27 cellular contexts compared by ENCODE assay signal in genomic region chr11:106464728-106465127, GRCh38.
"Had no signal": no experiment of that assay in that cellular context is flagged by ENCODE, and none has a peak within 500 bp of the region (broad histone marks: within the 10 kb centered on the region; RNA-seq: fewer than 3 reads in every experiment).

No MANE protein-coding gene starts in this region.

- H3K27me3 Mint-ChIP-seq: activated B cell treated with CpG ODN at 0.5 μM for 24 hours; activated CD8-positive, alpha-beta T cell treated with anti-CD3 and anti-CD28 coated beads for 36 hours; activated T-helper 17 cell treated with anti-CD3 and anti-CD28 coated beads, Interleukin-2, amount 50 U/mL, for 72 hours; dendritic cell treated with granulocyte-macrophage colony-stimulating factor and Interleukin-4, amounts not matched to agents 40 ng/mL and 50 ng/mL, for 4 days; naive thymus-derived CD8-positive, alpha-beta T cell; stimulated activated naive B cell treated with anti-CD40 and anti-IgM and Interleukin-4, amounts not matched to agents 10 μg/mL and 1 μg/mL and 100 μg/mL, for 72 hours had no signal

- H2AFZ ChIP-seq: neural progenitor cell, parathyroid adenoma had no signal

- H3K36me3 ChIP-seq: esophagus muscularis mucosa, neural progenitor cell, stomach, thyroid gland, upper lobe of right lung had no signal

- H3K9me3 ChIP-seq: esophagus muscularis mucosa, stomach, thyroid gland, upper lobe of right lung had no signal

- H3K9me3 Mint-ChIP-seq: endodermal cell, neural progenitor cell had no signal

- H3K27ac Mint-ChIP-seq: activated B cell treated with CpG ODN at 0.5 μM for 24 hours; activated CD8-positive, alpha-beta T cell treated with anti-CD3 and anti-CD28 coated beads for 36 hours; activated T-helper 17 cell treated with anti-CD3 and anti-CD28 coated beads, Interleukin-2, amount 50 U/mL, for 72 hours; dendritic cell treated with granulocyte-macrophage colony-stimulating factor and Interleukin-4, amounts not matched to agents 40 ng/mL and 50 ng/mL, for 4 days; endodermal cell; neural progenitor cell; stimulated activated naive B cell treated with anti-CD40 and anti-IgM and Interleukin-4, amounts not matched to agents 10 μg/mL and 1 μg/mL and 100 μg/mL, for 72 hours had no signal

- H3K4me3 ChIP-seq: esophagus muscularis mucosa, neural progenitor cell, stomach, thyroid gland, upper lobe of right lung had no signal

- H3K4me1 Mint-ChIP-seq: activated B cell treated with CpG ODN at 0.5 μM for 24 hours; activated T-helper 17 cell treated with anti-CD3 and anti-CD28 coated beads, Interleukin-2, amount 50 U/mL, for 72 hours; naive thymus-derived CD8-positive, alpha-beta T cell; stimulated activated naive B cell treated with anti-CD40 and anti-IgM and Interleukin-4, amounts not matched to agents 10 μg/mL and 1 μg/mL and 100 μg/mL, for 72 hours had no signal

- H3K4me1 ChIP-seq: thyroid gland had no signal

- FAIRE-seq: astrocyte, frontal cortex, islet of Langerhans had no signal

- H3K79me2 ChIP-seq: parathyroid adenoma had no signal

- H3K27me3 ChIP-seq: esophagus muscularis mucosa, neural progenitor cell, stomach, thyroid gland, upper lobe of right lung had no signal

- H3K4me3 Mint-ChIP-seq: activated B cell treated with CpG ODN at 0.5 μM for 24 hours; activated CD8-positive, alpha-beta T cell treated with anti-CD3 and anti-CD28 coated beads for 36 hours; activated T-cell treated with anti-CD3 and anti-CD28 coated beads, Interleukin-2, amount 50 U/mL, for 4 hours; activated T-helper 17 cell treated with anti-CD3 and anti-CD28 coated beads, Interleukin-2, amount 50 U/mL, for 72 hours; dendritic cell treated with granulocyte-macrophage colony-stimulating factor and Interleukin-4, amounts not matched to agents 40 ng/mL and 50 ng/mL, for 4 days; endodermal cell; naive thymus-derived CD8-positive, alpha-beta T cell; neural progenitor cell; stimulated activated naive B cell treated with anti-CD40 and anti-IgM and Interleukin-4, amounts not matched to agents 10 μg/mL and 1 μg/mL and 100 μg/mL, for 72 hours had no signal

- H3K9ac ChIP-seq: neural progenitor cell, parathyroid adenoma had no signal

- DNase-seq: activated B cell treated with CpG ODN at 0.5 μM for 24 hours; activated CD4-positive, alpha-beta T cell treated with anti-CD3 and anti-CD28 coated beads, Interleukin-2, amount 50 U/mL, for 1 hour; activated CD8-positive, alpha-beta T cell treated with anti-CD3 and anti-CD28 coated beads for 36 hours; activated gamma-delta T cell treated with Interleukin-2 at 50 U/mL for 16 hours; activated naive CD4-positive, alpha-beta T cell treated with anti-CD3 and anti-CD28 coated beads, Interleukin-2, amount 50 U/mL, for 16 hours; activated T-cell treated with anti-CD3 and anti-CD28 coated beads, Interleukin-2, amount 50 U/mL, for 4 hours; amniotic stem cell; central memory CD4-positive, alpha-beta T cell; endodermal cell; naive thymus-derived CD8-positive, alpha-beta T cell; occipital lobe; right cardiac atrium; stimulated activated CD4-positive, alpha-beta T cell treated with anti-CD3 and anti-CD28 coated beads, Interleukin-15, amount 100 ng/mL, for 24 hours; stimulated activated CD4-positive, alpha-beta T cell treated with anti-CD3 and anti-CD28 coated beads, Interleukin-2, amount 100 ng/mL, for 24 hours; stimulated activated naive B cell treated with anti-CD40 and anti-IgM and Interleukin-4, amounts not matched to agents 10 μg/mL and 1 μg/mL and 100 μg/mL, for 72 hours; stomach; T-helper 2 cell; thyroid gland; upper lobe of right lung had no signal

- ATAC-seq: activated CD8-positive, alpha-beta T cell treated with anti-CD3 and anti-CD28 coated beads for 36 hours; activated T-cell treated with anti-CD3 and anti-CD28 coated beads, Interleukin-2, amount 50 U/mL, for 4 hours; activated T-helper 17 cell treated with anti-CD3 and anti-CD28 coated beads, Interleukin-2, amount 50 U/mL, for 72 hours; naive thymus-derived CD8-positive, alpha-beta T cell; stimulated activated naive B cell treated with anti-CD40 and anti-IgM and Interleukin-4, amounts not matched to agents 10 μg/mL and 1 μg/mL and 100 μg/mL, for 72 hours; upper lobe of right lung had no signal

- H3K36me3 Mint-ChIP-seq: naive thymus-derived CD8-positive, alpha-beta T cell; neural progenitor cell; stimulated activated naive B cell treated with anti-CD40 and anti-IgM and Interleukin-4, amounts not matched to agents 10 μg/mL and 1 μg/mL and 100 μg/mL, for 72 hours had no signal

- H3K4me2 ChIP-seq: neural progenitor cell had no signal

- H3K27ac ChIP-seq: esophagus muscularis mucosa, neural progenitor cell, parathyroid adenoma, stomach, thyroid gland, upper lobe of right lung had no signal
